11 cellular contexts compared by ENCODE assay signal in genomic region chr3:108602935-108603294, GRCh38. TPM values are rescaled to one million over a fixed set of nuclear protein-coding genes. Genes with fewer than 3 reads are reported as not detected.
DNase-seq lines count a peak whose midpoint lies in the region; ATAC-seq, FAIRE-seq and TF ChIP-seq lines count a peak whose summit lies in the region.
"Had no signal": no experiment of that assay in that cellular context is flagged by ENCODE, and none has a peak within 500 bp of the region (broad histone marks: within the 10 kb centered on the region; RNA-seq: fewer than 3 reads in every experiment).

No MANE protein-coding gene starts in this region.

- peaks cover 36% of the 10 kb centered on the region for H3K4me1 Mint-ChIP-seq in T-helper 1 cell treated with Interleukin-12 subunit alpha and Interleukin-12 subunit beta and Interleukin-4 antibody, amounts not matched to agents 30 μg/mL and 1 μg/mL, for 36 hours (ENCODE audit: low read depth)

- H3K27me3 ChIP-seq in K562 (ENCODE audit: control insufficient read depth in 2 of 2, insufficient read depth in 2 of 2, low read length in 2 of 2): no peaks in the 10 kb centered on the region

- CTCF ChIA-PET in K562 (lab: Yijun Ruan, JAX; ENCODE audit: low intra/inter-chr PET ratio): no interaction called here

- H3K36me3 ChIP-seq in K562 (ENCODE audit: control insufficient read depth, insufficient read depth, low read length): no peaks in the 10 kb centered on the region

- in situ Hi-C loops in K562 (cut with MboI): no loop called here

- TF ChIP-seq POLR2A in K562 (conservative IDR thresholded peaks at IDR 0.05): no peak

- H3K4me1 ChIP-seq in K562 (replicated peaks in 1 of 2; ENCODE audit: control insufficient read depth in 2 of 2, insufficient read depth in 2 of 2, low read length in 2 of 2): peaks cover 0 to 11% of the 10 kb centered on the region in 2 experiments; a peak in 2 of 5 replicates

- H3K4me3 ChIP-seq in K562: no peak overlapping the region

- no peak for DNase-seq in T-helper 1 cell
- DNase-seq in K562 (ENCODE audit: extremely low read depth in 1 of 4, low spot score in 3 of 4): no peak
- DNase-seq in omental fat pad (ENCODE audit: low spot score): no peak
- no peak for DNase-seq in left colon
- DNase-seq in hepatic stellate cell (ENCODE audit: low spot score): no peak
- DNase-seq: NCI-H1436; NK-92 treated with Interleukin-12 subunit alpha and Interleukin-12 subunit beta, amount 100 ng/mL, for 24 hours had no signal

- POLR2A ChIA-PET in K562 (lab: Yijun Ruan, JAX): interaction anchor here (1.0 kb wide), 1 partner anchor 13 kb away, joined by 3 read pairs; the partner anchor contains the start of genes CIP2A and DZIP3

- no peak overlapping the region for H3K27ac ChIP-seq in K562 (ENCODE audit: extremely low read depth, low read depth, low read length)

- H3K36me3 Mint-ChIP-seq in T-helper 1 cell treated with Interleukin-12 subunit alpha and Interleukin-12 subunit beta and Interleukin-4 antibody, amounts not matched to agents 30 μg/mL and 1 μg/mL, for 36 hours (ENCODE audit: low read depth): peaks cover 11% of the 10 kb centered on the region

- ATAC-seq in HG03354 (IDR thresholded peaks at IDR 0.05; ENCODE audit: poor library complexity, severe bottlenecking, unreplicated experiment): peak; percentile 19
- no peak for ATAC-seq in K562
- peak; percentile 41 for ATAC-seq in omental fat pad (ENCODE audit: low FRiP score)
- no peak for ATAC-seq in HG02610 (IDR thresholded peaks at IDR 0.05; ENCODE audit: unreplicated experiment)
- no peak for ATAC-seq in left colon

- peaks cover 8% of the 10 kb centered on the region for H3K9me3 ChIP-seq in K562 (replicated peaks; ENCODE audit: control insufficient read depth, insufficient read depth, low read depth, low read length)

- TF ChIP-seq EP300 in K562 (IDR thresholded peaks at IDR 0.05; ENCODE audit: low read length): no peak

- intact Hi-C loops in K562 (cut with micrococcal nuclease): no loop called here
- intact Hi-C loops in left colon (cut with DNase I, micrococcal nuclease): no loop called here

- no peak for FAIRE-seq in K562 (lab: Jason Lieb, UNC)
- FAIRE-seq: A204.1 had no signal

- no peaks in the 10 kb centered on the region for H4K20me1 ChIP-seq in K562 (replicated peaks; ENCODE audit: control insufficient read depth, insufficient read depth, low read length)

- H3K4me2 ChIP-seq in K562 (ENCODE audit: insufficient read depth, low read length): no peak overlapping the region

- no peak overlapping the region for H2AFZ ChIP-seq in K562 (ENCODE audit: low read depth, low read length)

- TF ChIP-seq CTCF in K562 (IDR thresholded peaks at IDR 0.05 in 2 of 3, conservative IDR thresholded peaks at IDR 0.05 in 1 of 3; ENCODE audit: insufficient read depth in 2 of 3, low read depth in 1 of 3, low read length in 3 of 3): no peak
- TF ChIP-seq CTCF in omental fat pad (IDR thresholded peaks at IDR 0.05): no peak

- no peak overlapping the region for H3K9ac ChIP-seq in K562 (ENCODE audit: insufficient read depth in 1 of 2, low read depth in 2 of 2, low read length in 2 of 2)

- H3K27me3 Mint-ChIP-seq in T-helper 1 cell treated with Interleukin-12 subunit alpha and Interleukin-12 subunit beta and Interleukin-4 antibody, amounts not matched to agents 30 μg/mL and 1 μg/mL, for 36 hours (ENCODE audit: low read depth): no peaks in the 10 kb centered on the region

- WGBS in K562 (ENCODE audit: insufficient coverage, low coverage, missing lambda C conversion rate): 11% methylated on average over 2 of the region's 2 CpGs

- H3K9me3 Mint-ChIP-seq in T-helper 1 cell treated with Interleukin-12 subunit alpha and Interleukin-12 subunit beta and Interleukin-4 antibody, amounts not matched to agents 30 μg/mL and 1 μg/mL, for 36 hours: peaks cover 5% of the 10 kb centered on the region

- H3K27ac Mint-ChIP-seq in T-helper 1 cell treated with Interleukin-12 subunit alpha and Interleukin-12 subunit beta and Interleukin-4 antibody, amounts not matched to agents 30 μg/mL and 1 μg/mL, for 36 hours: peak overlapping the region; percentile 73

- no peak for TF ChIP-seq RAD21 in K562 (CRISPR knock-in tag; conservative IDR thresholded peaks at IDR 0.05 in 1 of 2, IDR thresholded peaks at IDR 0.05 in 1 of 2)

- no peaks in the 10 kb centered on the region for H3K79me2 ChIP-seq in K562 (ENCODE audit: control insufficient read depth, insufficient read depth, low read length)

- BruUV-seq in K562 (replicated peaks; lab: Mats Ljungman, UMichigan): no TSS peak

- peak overlapping the region; percentile 59 for H3K4me3 Mint-ChIP-seq in T-helper 1 cell treated with Interleukin-12 subunit alpha and Interleukin-12 subunit beta and Interleukin-4 antibody, amounts not matched to agents 30 μg/mL and 1 μg/mL, for 36 hours

- H3K9me1 ChIP-seq in K562 (ENCODE audit: control insufficient read depth, insufficient read depth, low read length): no peaks in the 10 kb centered on the region

TF ChIP-seq in K562, 482 proteins besides CTCF, POLR2A, EP300 and RAD21:
- TF ChIP-seq CBFA2T3 (IDR thresholded peaks at IDR 0.05): 0 out of 2 replicates have a peak, but pooled peaks have one; percentile 4
- TF ChIP-seq SETDB1 (IDR thresholded peaks at IDR 0.05; ENCODE audit: low read length): no peak
- TF ChIP-seq DNMT1 (IDR thresholded peaks at IDR 0.05): no peak
TF ChIP-seq in K562: peak in this region for 1.

RNA-seq across cellular contexts. Expression of gene DZIP3, which starts 13.4 kb away (rescaled TPM):
- total RNA-seq in K562 (2011; cell fraction: chromatin; rRNA removed; ENCODE audit: low replicate concordance): 4.1 and 23.9 TPM in 2 replicates
- total RNA-seq in K562 (2011; cell fraction: nucleolus; rRNA removed): 1.8 and 3.8 TPM in 2 replicates
- total RNA-seq in K562 (2011; cell fraction: nucleoplasm; rRNA removed): 5.4 and 6.3 TPM in 2 replicates
- total RNA-seq in K562 (2014; rRNA removed) (3.2 and 3.5 TPM in 2 replicates), K562 (2014; rRNA removed; fragmentation: Illumina TruSeq; extraction: Trizol) (7.5 and 7.9 TPM in 2 replicates), K562 (2015; rRNA removed; fragmentation: Illumina TruSeq; extraction: Trizol) (6.3 and 7.3 TPM in 2 replicates), K562 (2021) (6.1 and 6.3 TPM in 2 replicates), omental fat pad (1 to 10 TPM; 3.6 to 7.9 (median 5.7) TPM), left colon (1 to 10 TPM; 4.9 to 8.0 TPM)
- polyA plus RNA-seq in K562 (2011; rRNA removed) (7.9 and 9.7 TPM in 2 replicates), K562 (2014; fragmentation: Illumina TruSeq; extraction: Trizol) (5.5 and 5.7 TPM in 2 replicates), K562 (2014; fragmentation: Nextera tagmentation; extraction: Ambion mirVana) (1 to 10 TPM; 4.4 to 5.2 TPM), K562 (2014; rRNA removed) (5.0 TPM in 2 replicates)
- 1.3 and 2.2 TPM in 2 replicates for polyA plus RNA-seq in K562 (2011; cell fraction: cytosol; rRNA removed)
- polyA plus RNA-seq in K562 (2011; cell fraction: nucleus; rRNA removed): 13.7 and 17.2 TPM in 2 replicates
- 4.8 and 5.1 TPM in 2 replicates for polyA plus RNA-seq in K562 (2012)
- 11.7 and 12.5 TPM in 2 replicates for polyA minus RNA-seq in K562 (2011; rRNA and poly(A)+ RNA removed)
- 2.8 TPM in 2 replicates for polyA minus RNA-seq in K562 (2011; cell fraction: cytosol; rRNA and poly(A)+ RNA removed)
- polyA minus RNA-seq in K562 (2011; cell fraction: nucleus; rRNA and poly(A)+ RNA removed): 8.2 and 15.1 TPM in 2 replicates

RNA-seq across cellular contexts. Expression of gene CIP2A, which starts 13.7 kb away (rescaled TPM):
- total RNA-seq in K562 (2011; cell fraction: chromatin; rRNA removed; ENCODE audit: low replicate concordance): 77.1 and 90.2 TPM in 2 replicates
- 19.5 and 30.4 TPM in 2 replicates for total RNA-seq in K562 (2011; cell fraction: nucleolus; rRNA removed)
- 26.7 and 41.6 TPM in 2 replicates for total RNA-seq in K562 (2011; cell fraction: nucleoplasm; rRNA removed)
- total RNA-seq in K562 (2014; rRNA removed) (22.4 and 41.7 TPM in 2 replicates), K562 (2014; rRNA removed; fragmentation: Illumina TruSeq; extraction: Trizol) (32.6 and 37.3 TPM in 2 replicates), K562 (2015; rRNA removed; fragmentation: Illumina TruSeq; extraction: Trizol) (28.4 and 31.7 TPM in 2 replicates), K562 (2021) (31.5 and 31.8 TPM in 2 replicates), omental fat pad (1 to 10 TPM; 1.1 to 6.4 (median 5.7) TPM), left colon (1 to 10 TPM; 3.3 to 5.3 TPM)
- polyA plus RNA-seq in K562 (2011; rRNA removed) (22.3 and 32.7 TPM in 2 replicates), K562 (2014; fragmentation: Illumina TruSeq; extraction: Trizol) (29.3 and 31.0 TPM in 2 replicates), K562 (2014; fragmentation: Nextera tagmentation; extraction: Ambion mirVana) (10 to 100 TPM; 10.5 to 17.9 TPM), K562 (2014; rRNA removed) (19.9 and 27.8 TPM in 2 replicates)
- 8.8 and 12.9 TPM in 2 replicates for polyA plus RNA-seq in K562 (2011; cell fraction: cytosol; rRNA removed)
- polyA plus RNA-seq in K562 (2011; cell fraction: nucleus; rRNA removed): 68.6 and 92.8 TPM in 2 replicates
- polyA plus RNA-seq in K562 (2012): 13.9 and 33.1 TPM in 2 replicates
- polyA minus RNA-seq in K562 (2011; rRNA and poly(A)+ RNA removed): 110 and 121 TPM in 2 replicates
- 18.1 and 21.7 TPM in 2 replicates for polyA minus RNA-seq in K562 (2011; cell fraction: cytosol; rRNA and poly(A)+ RNA removed)
- 82.1 and 126 TPM in 2 replicates for polyA minus RNA-seq in K562 (2011; cell fraction: nucleus; rRNA and poly(A)+ RNA removed)

Comparison
In these comparisons a context has a peak if more than half of its experiments do, and no peak if none do; other contexts are left out.
1. ATAC-seq: peak in HG03354 (single experiment) and omental fat pad (single experiment); none in K562 (single experiment), HG02610 (single experiment) and left colon (single experiment).